8 cellular contexts compared by ENCODE assay signal in the genomic region with DNA sequence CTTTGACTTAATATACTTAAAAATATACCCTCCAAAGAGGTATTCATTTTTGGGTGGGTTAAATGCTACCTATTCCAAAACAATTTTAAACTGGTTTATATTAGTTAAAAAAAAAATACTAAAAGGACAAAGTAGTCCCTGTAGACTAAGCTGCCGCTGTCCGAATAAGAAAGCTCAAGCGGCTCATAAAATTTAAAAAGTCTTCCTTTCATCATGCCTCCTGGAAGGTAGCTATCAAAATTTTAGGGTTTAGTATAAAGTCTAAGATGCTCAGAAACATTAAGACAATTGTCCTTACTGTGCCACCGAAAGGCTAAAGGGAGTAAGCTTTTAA. TPM values are rescaled to one million over a fixed set of nuclear protein-coding genes. Genes with fewer than 3 reads are reported as not detected.
A peak's percentile ranks its signal among the peaks of the same experiment; 100 is the strongest.
DNase-seq lines count a peak whose midpoint lies in the region; ATAC-seq, FAIRE-seq and TF ChIP-seq lines count a peak whose summit lies in the region.

No MANE protein-coding gene starts in this region.

- H2BK15ac ChIP-seq in H1 (ENCODE audit: low read length), result no peak overlapping the region

- H3K27ac Mint-ChIP-seq in Calu3 (ENCODE audit: unreplicated experiment), result peak overlapping the region; percentile 74

- H3K4me1 Mint-ChIP-seq in Calu3 (ENCODE audit: low read depth, unreplicated experiment), result peaks cover 7% of the 10 kb centered on the region

- no peak overlapping the region for H2BK12ac ChIP-seq in H1 (ENCODE audit: low read depth, low read length)

- no peak overlapping the region for H2BK20ac ChIP-seq in H1 (ENCODE audit: low read length)

- FAIRE-seq in H1 (lab: Jason Lieb, UNC), result no peak

- H3K18ac ChIP-seq in H1 (ENCODE audit: extremely low read depth, low read length), result no peak overlapping the region

- H2AK5ac ChIP-seq in H1 (ENCODE audit: low read depth, low read length), result no peak overlapping the region

- peak overlapping the region; percentile 69 for H3K4me2 ChIP-seq in Loucy (ENCODE audit: low read depth, low read length, poor library complexity, severe bottlenecking)
- H3K4me2 ChIP-seq in H1 (ENCODE audit: insufficient read depth in 1 of 2, low read depth in 2 of 2, low read length in 2 of 2), result peak overlapping the region; percentile 87 to 90
- peak overlapping the region; percentile 86 for H3K4me2 ChIP-seq in osteoblast (ENCODE audit: insufficient read depth, low read length)

- POLR2A ChIA-PET in H1 (lab: Charles Lee; ENCODE audit: partially characterized antibody), result interaction anchor here (0.8 to 1.5 kb wide), 8 partner anchors 11 to 104 kb away, joined by 3 to 5 read pairs (median 3); a partner anchor contains a TSS

- peak overlapping the region; percentile 44 for H3K4ac ChIP-seq in H1 (replicated peaks; ENCODE audit: insufficient read length, low read depth, low read length)

- H3K79me1 ChIP-seq in H1 (ENCODE audit: low read depth, low read length), result peaks cover 3% of the 10 kb centered on the region; the same call in 1 of the 2 replicates

- H3K9me2 ChIP-seq in Loucy (replicated peaks; ENCODE audit: low read depth, low read length), result no peaks in the 10 kb centered on the region

- H3F3A ChIP-seq in Loucy (ENCODE audit: low read depth), result no peaks in the 10 kb centered on the region

- H4K8ac ChIP-seq in H1 (ENCODE audit: extremely low read depth, insufficient read depth, low read length), result no peak overlapping the region

- 0 out of 2 replicates have a peak, but pooled peaks cover 3% of the 10 kb centered on the region for H3K23me2 ChIP-seq in H1 (ENCODE audit: low read depth, low read length)

- H2AFZ ChIP-seq in Loucy (ENCODE audit: low read length), result peak overlapping the region; percentile 90
- 0 out of 2 replicates have a peak overlapping the region, but pooled peaks have one; percentile 67 for H2AFZ ChIP-seq in H1 (ENCODE audit: low read length)
- H2AFZ ChIP-seq in osteoblast (ENCODE audit: low read length), result peak overlapping the region; percentile 91

- CTCF ChIA-PET in Calu3 (lab: Charles Lee), result interaction anchor here (0.7 to 2.3 kb wide), 2 partner anchors 27 to 321 kb away, joined by 4 to 14 read pairs; no protein-coding TSS in a partner anchor
- CTCF ChIA-PET in H1 (lab: Charles Lee; ENCODE audit: partially characterized antibody), result interaction anchor here (0.6 to 2.2 kb wide), 7 partner anchors 9 to 299 kb away, joined by 3 to 9 read pairs (median 5); no protein-coding TSS in a partner anchor

- peak overlapping the region; percentile 99 for H3K4me3 Mint-ChIP-seq in Calu3 (ENCODE audit: low read depth, unreplicated experiment)

- H3K4me1 ChIP-seq in Loucy (ENCODE audit: insufficient read depth, low read length, poor library complexity, severe bottlenecking) (peaks cover 28% of the 10 kb centered on the region), H1 (replicated peaks in 1 of 4; ENCODE audit: control insufficient read depth in 3 of 4, insufficient read depth in 4 of 4, low read length in 3 of 4) (no peaks in the 10 kb centered on the region), osteoblast (ENCODE audit: insufficient read depth, low read length) (no peaks in the 10 kb centered on the region)

- no peak for TF ChIP-seq EP300 in H1 (IDR thresholded peaks at IDR 0.05; ENCODE audit: borderline replicate concordance in 1 of 2, low read depth in 2 of 2, low read length in 2 of 2)

- no peak overlapping the region for H3K14ac ChIP-seq in H1 (ENCODE audit: insufficient read length)

- ATAC-seq in HG02763 (IDR thresholded peaks at IDR 0.05; ENCODE audit: unreplicated experiment), result no peak
- ATAC-seq in HG02798 (IDR thresholded peaks at IDR 0.05; ENCODE audit: poor library complexity, unreplicated experiment), result no peak
- ATAC-seq in GM21367 (IDR thresholded peaks at IDR 0.05; ENCODE audit: unreplicated experiment), result no peak
- ATAC-seq in HG03039 (IDR thresholded peaks at IDR 0.05; ENCODE audit: unreplicated experiment), result no peak

- peak overlapping the region; percentile 18 for H4K5ac ChIP-seq in H1 (ENCODE audit: insufficient read length, low read depth, low read length)

- no peaks in the 10 kb centered on the region for H3K9me3 Mint-ChIP-seq in Calu3 (ENCODE audit: low read depth, unreplicated experiment)

- peaks cover 23% of the 10 kb centered on the region for H4K20me1 ChIP-seq in Loucy (ENCODE audit: insufficient read depth, low read length, poor library complexity, severe bottlenecking)
- H4K20me1 ChIP-seq in H1 (replicated peaks in 1 of 2; ENCODE audit: control insufficient read depth in 1 of 2, insufficient read depth in 2 of 2, low read length in 2 of 2), result peaks cover 3 to 4% of the 10 kb centered on the region in 2 experiments
- peaks cover 1% of the 10 kb centered on the region for H4K20me1 ChIP-seq in osteoblast (ENCODE audit: insufficient read depth, low read length)

- no peak overlapping the region for H2BK120ac ChIP-seq in H1 (replicated peaks; ENCODE audit: low read depth, low read length)

- intact Hi-C loops in Calu3 (cut with micrococcal nuclease; ENCODE audit: unreplicated experiment), result loop anchor here (5.0 kb wide), 1 partner anchor 63 kb away; a partner anchor contains a TSS

- H3K36me3 ChIP-seq in Loucy (ENCODE audit: insufficient read depth, low read length), result no peaks in the 10 kb centered on the region
- H3K36me3 ChIP-seq in H1 (ENCODE audit: control insufficient read depth in 2 of 4, insufficient read depth in 4 of 4, low read length in 3 of 4), result peaks cover 0 to 3% (median 0%) of the 10 kb centered on the region in 4 experiments; a peak in 1 of 8 replicates
- no peaks in the 10 kb centered on the region for H3K36me3 ChIP-seq in osteoblast (ENCODE audit: insufficient read depth, low read length)

- no peaks in the 10 kb centered on the region for H3K27me3 Mint-ChIP-seq in Calu3 (ENCODE audit: unreplicated experiment)

- no peaks in the 10 kb centered on the region for H3K9me3 ChIP-seq in Loucy (ENCODE audit: insufficient read depth, low read depth, low read length)
- no peaks in the 10 kb centered on the region for H3K9me3 ChIP-seq in H1 (ENCODE audit: insufficient read depth in 2 of 2, low read depth in 1 of 2, low read length in 1 of 2)
- no peaks in the 10 kb centered on the region for H3K9me3 ChIP-seq in osteoblast (ENCODE audit: low read depth, low read length)

- no peak overlapping the region for H3K23ac ChIP-seq in H1 (ENCODE audit: insufficient read length)

- H3K9ac ChIP-seq in Loucy (ENCODE audit: low read depth, low read length, poor library complexity, severe bottlenecking) (peak overlapping the region; percentile 84), H1 (replicated peaks in 1 of 4; ENCODE audit: extremely low read depth in 1 of 4, low read depth in 3 of 4, low read length in 3 of 4) (peak overlapping the region; percentile 51 to 84 (median 57))

- WGBS in H1 (ENCODE audit: extremely low coverage in 1 of 2, insufficient coverage in 1 of 2, insufficient read length in 1 of 2, insufficient replicate concordance in 2 of 2, low coverage in 1 of 2, low lambda C conversion rate in 2 of 2, missing lambda C conversion rate in 1 of 2), 2 experiments, result 10% methylated on average over 4 of the region's 4 CpGs; no CpG with 5 or more reads in 1 of the 2 experiments

- TF ChIP-seq RAD21 in H1 (IDR thresholded peaks at IDR 0.05 in 1 of 2, conservative IDR thresholded peaks at IDR 0.05 in 1 of 2; ENCODE audit: low read depth in 2 of 2, low read length in 2 of 2), result no peak

- H3K27ac ChIP-seq in H1 (ENCODE audit: low read depth, low read length) (no peak overlapping the region), osteoblast (ENCODE audit: low read depth, low read length) (peak overlapping the region; percentile 75)

- peak overlapping the region; percentile 82 for H3K4me3 ChIP-seq in Loucy (ENCODE audit: low read length, poor library complexity, severe bottlenecking)
- peak overlapping the region; percentile 86 to 90 (median 88) for H3K4me3 ChIP-seq in H1 (ENCODE audit: extremely low read depth in 1 of 4, insufficient read depth in 2 of 4, low read depth in 3 of 4, low read length in 4 of 4)
- H3K4me3 ChIP-seq in osteoblast (ENCODE audit: insufficient read depth, low read length), result peak overlapping the region; percentile 94

- no peaks in the 10 kb centered on the region for H3K27me3 ChIP-seq in Loucy (ENCODE audit: insufficient read depth, low read length, poor library complexity, severe bottlenecking)
- no peaks in the 10 kb centered on the region for H3K27me3 ChIP-seq in H1 (replicated peaks in 1 of 4; ENCODE audit: control insufficient read depth in 3 of 4, extremely low read depth in 1 of 4, insufficient read depth in 3 of 4, low read length in 3 of 4)
- H3K27me3 ChIP-seq in osteoblast (ENCODE audit: insufficient read depth, low read length), result no peaks in the 10 kb centered on the region

- TF ChIP-seq CTCF in Calu3 (IDR thresholded peaks at IDR 0.05; ENCODE audit: unreplicated experiment) (no peak), Loucy (conservative IDR thresholded peaks at IDR 0.05; ENCODE audit: low read length) (no peak), H1 (IDR thresholded peaks at IDR 0.05; ENCODE audit: control extremely low read depth in 1 of 3, insufficient read depth in 1 of 3, low read depth in 1 of 3, low read length in 3 of 3) (no peak), osteoblast (IDR thresholded peaks at IDR 0.05; ENCODE audit: extremely low read depth, low read depth, low read length) (no peak)

- DNase-seq in Calu3, result no peak
- DNase-seq in H1 (ENCODE audit: low read depth in 1 of 2, low spot score in 2 of 2), result no peak
- peak; percentile 59 for DNase-seq in osteoblast (ENCODE audit: insufficient read length, low spot score, missing footprints)

- peaks cover 44% of the 10 kb centered on the region for H3K79me2 ChIP-seq in Loucy (ENCODE audit: insufficient read depth, low read length)
- H3K79me2 ChIP-seq in H1 (ENCODE audit: control insufficient read depth in 1 of 2, insufficient read depth in 2 of 2, low read length in 2 of 2), result peaks cover 12 to 37% of the 10 kb centered on the region in 2 experiments
- H3K79me2 ChIP-seq in osteoblast (ENCODE audit: insufficient read depth, low read length), result peaks cover 43% of the 10 kb centered on the region

- peaks cover 33% of the 10 kb centered on the region for H3K36me3 Mint-ChIP-seq in Calu3 (ENCODE audit: insufficient read depth, unreplicated experiment)

- TSS peak; percentile 96 for BruUV-seq in Calu3 (replicated peaks; lab: Mats Ljungman, UMichigan)

- H4K91ac ChIP-seq in H1 (replicated peaks; ENCODE audit: insufficient read length, low read length), result no peak overlapping the region

- TF ChIP-seq POLR2A in H1 (IDR thresholded peaks at IDR 0.05; ENCODE audit: control extremely low read depth in 1 of 2, low read depth in 2 of 2, low read length in 2 of 2), result no peak

- H2BK5ac ChIP-seq in H1 (ENCODE audit: low read depth, low read length), result no peak overlapping the region; the same call in 1 of the 2 replicates

- H3K56ac ChIP-seq in H1 (replicated peaks; ENCODE audit: insufficient read length, low read depth, low read length), result peak overlapping the region; percentile 10

RNA-seq across cellular contexts. Expression of a gene that starts 0.5 kb away (rescaled TPM):
- total RNA-seq in Calu3 (2022) (59.2 and 71.3 TPM in 2 replicates), osteoblast (67.8 and 80.0 TPM in 2 replicates)
- total RNA-seq in H1 (2021; fragmentation: NEBNext Ultra II Directional; extraction: Animal tissue kit (Norgen Biotek cat#: 25700)), result 57.3 and 61.2 TPM in 2 replicates
- polyA plus RNA-seq in H1 (2011; rRNA removed), result 13.8 and 14.9 TPM in 2 replicates
- 18.2 TPM for polyA plus RNA-seq in H1 (2011; cell fraction: cytosol; rRNA removed)
- polyA plus RNA-seq in H1 (2011; cell fraction: nucleus; rRNA removed), result 30.4 TPM
- polyA plus RNA-seq in H1 (2012, experiment 1 of 2), result 19.6 to 31.8 TPM (median 27.5 TPM) in 4 replicates
- polyA plus RNA-seq in H1 (2012, experiment 2 of 2), result 2.1 TPM
- polyA plus RNA-seq in H1 (2013, experiment 1 of 2), result 67.4 TPM
- 59.5 TPM for polyA plus RNA-seq in H1 (2013, experiment 2 of 2)
- 38.8 and 55.0 TPM in 2 replicates for polyA minus RNA-seq in H1 (2011; rRNA and poly(A)+ RNA removed)
- polyA minus RNA-seq in H1 (2011; cell fraction: cytosol; rRNA and poly(A)+ RNA removed), result 35.5 TPM
- 53.6 TPM for polyA minus RNA-seq in H1 (2011; cell fraction: nucleus; rRNA and poly(A)+ RNA removed)
